Comparison of ENCODE assay signal across 27 cellular contexts in genomic region chr6:140083375-140083774, GRCh38.
A peak's percentile ranks its signal among the peaks of the same experiment; 100 is the strongest.
DNase-seq lines count a peak whose midpoint lies in the region; ATAC-seq and TF ChIP-seq lines count a peak whose summit lies in the region.
"Had no signal": no experiment of that assay in that cellular context is flagged by ENCODE, and none has a peak within 500 bp of the region (broad histone marks: within the 10 kb centered on the region; RNA-seq: fewer than 3 reads in every experiment).

No MANE protein-coding gene starts in this region.

- H3K14ac ChIP-seq in IMR-90 (replicated peaks; ENCODE audit: low read depth, low read length), result no peak overlapping the region

- H3K27ac ChIP-seq in A673 (ENCODE audit: low read depth, low read length, poor library complexity, severe bottlenecking), result peak overlapping the region; percentile 69
- H3K27ac ChIP-seq in IMR-90 (ENCODE audit: insufficient read depth, low read length), result no peak overlapping the region
- H3K27ac ChIP-seq in body of pancreas, result peak overlapping the region in 1 of 4 donors; percentile 31
- H3K27ac ChIP-seq: BLaER1 treated with 17β-estradiol and CSF1 and Interleukin-3, amounts not matched to agents 10 nM and 100 nM; gastroesophageal sphincter; lower lobe of right lung; ovary; Peyer's patch had no signal

- no peak overlapping the region for H2AK5ac ChIP-seq in IMR-90 (ENCODE audit: low read depth, low read length)

- H3K9me3 ChIP-seq in A673 (ENCODE audit: low read depth, low read length, poor library complexity, severe bottlenecking) (no peaks in the 10 kb centered on the region), IMR-90 (ENCODE audit: control insufficient read depth, insufficient read depth, low read length) (no peaks in the 10 kb centered on the region), body of pancreas (no peaks in the 10 kb centered on the region)
- H3K9me3 ChIP-seq: BLaER1 treated with 17β-estradiol and CSF1 and Interleukin-3, amounts not matched to agents 10 nM and 100 nM; Caco-2; gastroesophageal sphincter; lower lobe of right lung; mucosa of descending colon; ovary; Peyer's patch had no signal

- no peak for ATAC-seq in IMR-90 (ENCODE audit: low read depth)
- ATAC-seq in body of pancreas, result peak; percentile 37
- ATAC-seq in left colon, result peak; percentile 39
- ATAC-seq in HG03442 (IDR thresholded peaks at IDR 0.05; ENCODE audit: unreplicated experiment), result no peak
- ATAC-seq in sciatic nerve, result no peak
- ATAC-seq: activated CD4-positive, CD25-positive, alpha-beta regulatory T cell treated with anti-CD3 and anti-CD28 coated beads, Interleukin-2, amount 50 U/mL, for 24 hours; activated T-helper 17 cell treated with anti-CD3 and anti-CD28 coated beads, Interleukin-2, amount 50 U/mL, for 72 hours; effector memory CD8-positive, alpha-beta T cell; gastroesophageal sphincter; lower lobe of right lung; mucosa of descending colon; natural killer cell treated with Interleukin-12 subunit alpha and Interleukin-12 subunit beta and Interleukin-15 and Interleukin-18, amount 100 ng/mL, for 72 hours; right cardiac atrium; stimulated activated effector memory CD8-positive, alpha-beta T cell treated with anti-CD3 and anti-CD28 coated beads, Interleukin-12 subunit alpha, Interleukin-12 subunit beta, amount 100 ng/mL, for 72 hours had no signal

- no peak overlapping the region for H3K23ac ChIP-seq in IMR-90 (ENCODE audit: low read depth, low read length)

- no peak overlapping the region for H3K4ac ChIP-seq in IMR-90 (ENCODE audit: low read depth, low read length)

- TF ChIP-seq CTCF in A673 (conservative IDR thresholded peaks at IDR 0.05; ENCODE audit: low read depth, low read length) (no peak), IMR-90 (conservative IDR thresholded peaks at IDR 0.05; ENCODE audit: low read depth, low read length) (no peak), body of pancreas (IDR thresholded peaks at IDR 0.05) (no peak)

- no peak overlapping the region for H3K9ac ChIP-seq in IMR-90 (ENCODE audit: low read depth, low read length)
- H3K9ac ChIP-seq: BLaER1 treated with 17β-estradiol and CSF1 and Interleukin-3, amounts not matched to agents 10 nM and 100 nM had no signal

- BruUV-seq in A673 (replicated peaks; lab: Mats Ljungman, UMichigan) (no TSS peak), IMR-90 (replicated peaks; lab: Mats Ljungman, UMichigan) (no TSS peak)

- H3K4me3 ChIP-seq in A673 (ENCODE audit: low read depth, low read length, poor library complexity, severe bottlenecking) (no peak overlapping the region), IMR-90 (ENCODE audit: insufficient read depth, low read depth, low read length) (no peak overlapping the region), body of pancreas (no peak overlapping the region)
- H3K4me3 ChIP-seq: BLaER1 treated with 17β-estradiol and CSF1 and Interleukin-3, amounts not matched to agents 10 nM and 100 nM; gastroesophageal sphincter; lower lobe of right lung; mucosa of descending colon; ovary; Peyer's patch had no signal

- H4K20me1 ChIP-seq in IMR-90 (ENCODE audit: insufficient read depth, low read length), result no peaks in the 10 kb centered on the region
- H4K20me1 ChIP-seq: BLaER1 treated with 17β-estradiol and CSF1 and Interleukin-3, amounts not matched to agents 10 nM and 100 nM had no signal

- no peak overlapping the region for H3K18ac ChIP-seq in IMR-90 (ENCODE audit: low read depth, low read length)

- no peak overlapping the region; the same call in 1 of the 2 replicates for H2BK120ac ChIP-seq in IMR-90 (ENCODE audit: low read depth, low read length)

- H3K4me1 ChIP-seq in A673 (ENCODE audit: insufficient read depth, low read length, poor library complexity, severe bottlenecking) (peaks cover 51% of the 10 kb centered on the region), IMR-90 (ENCODE audit: control insufficient read depth, insufficient read depth, low read length) (peaks cover 7% of the 10 kb centered on the region), body of pancreas (peaks cover 29% of the 10 kb centered on the region)
- H3K4me1 ChIP-seq: Caco-2 had no signal

- no peak overlapping the region for H3K4me2 ChIP-seq in IMR-90 (ENCODE audit: low read depth, low read length)

- no peak overlapping the region for H2BK5ac ChIP-seq in IMR-90 (ENCODE audit: low read depth, low read length, poor library complexity, severe bottlenecking)

- TF ChIP-seq POLR2A in IMR-90 (IDR thresholded peaks at IDR 0.05; ENCODE audit: low read depth, low read length), result no peak
- TF ChIP-seq POLR2A in body of pancreas (IDR thresholded peaks at IDR 0.05), result no peak

- H3K79me1 ChIP-seq in IMR-90 (ENCODE audit: low read depth in 1 of 2, low read length in 2 of 2), result no peaks in the 10 kb centered on the region; a peak in 1 of 4 replicates

- DNase-seq in A673 (ENCODE audit: low spot score) (no peak), IMR-90 (no peak), body of pancreas (peak in 2 of 4 donors; percentile 15 to 44), left colon (no peak), NCI-H2081 treated with DMSO at 0.1 percent for 48 hours (lab: John Stamatoyannopoulos, UW) (no peak), sciatic nerve (ENCODE audit: low spot score) (no peak), DMS153 treated with DMSO at 0.1 percent for 48 hours (lab: John Stamatoyannopoulos, UW; ENCODE audit: unreplicated experiment) (no peak)
- DNase-seq: activated CD4-positive, alpha-beta T cell treated with anti-CD3 and anti-CD28 coated beads, Interleukin-2, amount 50 U/mL, for 48 hours; Caco-2; cortex of kidney; effector memory CD8-positive, alpha-beta T cell; Kasumi-1; lower lobe of right lung; NCI-H526; Peyer's patch; right cardiac atrium; stimulated activated CD4-positive, alpha-beta T cell treated with anti-CD3 and anti-CD28 coated beads, Interleukin-12 subunit alpha, Interleukin-12 subunit beta, amount 100 ng/mL, for 4 hours; stimulated activated CD4-positive, alpha-beta T cell treated with anti-CD3 and anti-CD28 coated beads, Interleukin-4, amount 100 ng/mL, for 1 hour had no signal

- intact Hi-C loops in A673 (cut with micrococcal nuclease; ENCODE audit: unreplicated experiment), result no loop called here
- intact Hi-C loops in IMR-90 (cut with micrococcal nuclease), result no loop called here
- intact Hi-C loops in body of pancreas (cut with DNase I), result no loop called here
- intact Hi-C loops in left colon (cut with DNase I, micrococcal nuclease), result no loop called here
- intact Hi-C loops in sciatic nerve (cut with DNase I), result no loop called here

- no peak overlapping the region for H4K91ac ChIP-seq in IMR-90 (ENCODE audit: insufficient read depth, low read depth, low read length)

- H2BK15ac ChIP-seq in IMR-90 (ENCODE audit: low read depth, low read length), result no peak overlapping the region

- no peak overlapping the region for H3K56ac ChIP-seq in IMR-90 (ENCODE audit: extremely low read depth, insufficient read depth, low read length)

- H3K9me1 ChIP-seq in IMR-90 (ENCODE audit: insufficient read depth, low read length), result peaks cover 4% of the 10 kb centered on the region

- no peaks in the 10 kb centered on the region for H3K27me3 ChIP-seq in A673 (replicated peaks; ENCODE audit: insufficient read depth, low read depth, low read length, poor library complexity)
- no peaks in the 10 kb centered on the region for H3K27me3 ChIP-seq in IMR-90 (ENCODE audit: control insufficient read depth, insufficient read depth, low read length)
- H3K27me3 ChIP-seq in body of pancreas, result no peaks in the 10 kb centered on the region
- H3K27me3 ChIP-seq: BLaER1 treated with 17β-estradiol and CSF1 and Interleukin-3, amounts not matched to agents 10 nM and 100 nM; gastroesophageal sphincter; ovary; Peyer's patch had no signal

- no peak for TF ChIP-seq RAD21 in IMR-90 (IDR thresholded peaks at IDR 0.05; ENCODE audit: low read length)

- WGBS in IMR-90 (ENCODE audit: extremely low coverage in 2 of 2, insufficient read length in 1 of 2), 2 experiments, result no CpG with 5 or more reads among the region's 3 CpGs
- WGBS in body of pancreas, 2 donors, result 34 to 43% methylated on average over 3 of the region's 3 CpGs

- H2AK9ac ChIP-seq in IMR-90 (replicated peaks; ENCODE audit: low read depth, low read length, poor library complexity), result no peak overlapping the region

- H2BK20ac ChIP-seq in IMR-90 (ENCODE audit: low read depth, low read length), result peak overlapping the region; percentile 49; the same call in 1 of the 2 replicates

- no peak overlapping the region for H2AFZ ChIP-seq in IMR-90 (replicated peaks; ENCODE audit: low read length, poor library complexity)

- in situ Hi-C loops in IMR-90 (cut with MboI; ENCODE audit: low sequenced_read_pairs), result no loop called here

- no peak overlapping the region for H4K8ac ChIP-seq in IMR-90 (ENCODE audit: low read depth in 2 of 2, low read length in 2 of 2)

- no peak overlapping the region for H4K5ac ChIP-seq in IMR-90 (ENCODE audit: low read depth, low read length)

- POLR2A ChIA-PET in A673 (lab: Charles Lee; ENCODE audit: low non-redundant PET) (no interaction called here), IMR-90 (lab: Charles Lee; ENCODE audit: unreplicated experiment) (no interaction called here)

- no peaks in the 10 kb centered on the region for H3K36me3 ChIP-seq in A673 (ENCODE audit: insufficient read depth, low read length, poor library complexity, severe bottlenecking)
- no peaks in the 10 kb centered on the region for H3K36me3 ChIP-seq in IMR-90 (ENCODE audit: control insufficient read depth, insufficient read depth, low read length)
- no peaks in the 10 kb centered on the region for H3K36me3 ChIP-seq in body of pancreas (replicated peaks in 1 of 2; ENCODE audit: insufficient read depth in 1 of 2, low read depth in 2 of 2)
- H3K36me3 ChIP-seq: BLaER1 treated with 17β-estradiol and CSF1 and Interleukin-3, amounts not matched to agents 10 nM and 100 nM; gastroesophageal sphincter; lower lobe of right lung; ovary; Peyer's patch had no signal

- CTCF ChIA-PET in A673 (lab: Charles Lee), result no interaction called here
- CTCF ChIA-PET in IMR-90 (lab: Yijun Ruan, JAX), result interaction anchor here (0.8 kb wide), 1 partner anchor 9 kb away, joined by 3 read pairs; no protein-coding TSS in a partner anchor

- dilution Hi-C loops in IMR-90 (cut with HindIII; ENCODE audit: low sequenced_read_pairs, unreplicated experiment), result no loop called here

TF ChIP-seq in IMR-90, 13 proteins besides CTCF, POLR2A, EP300 and RAD21 (continues in another document):
- TF ChIP-seq USF2 (IDR thresholded peaks at IDR 0.05; ENCODE audit: low read depth, low read length), result no peak

Comparison
In these comparisons a context has a peak if more than half of its experiments do, and no peak if none do; other contexts are left out.
1. ATAC-seq: peak in body of pancreas (single experiment) and left colon (single experiment); none in IMR-90 (single experiment), HG03442 (single experiment) and sciatic nerve (single experiment).